8 cellular contexts compared by ENCODE assay signal in the genomic region with DNA sequence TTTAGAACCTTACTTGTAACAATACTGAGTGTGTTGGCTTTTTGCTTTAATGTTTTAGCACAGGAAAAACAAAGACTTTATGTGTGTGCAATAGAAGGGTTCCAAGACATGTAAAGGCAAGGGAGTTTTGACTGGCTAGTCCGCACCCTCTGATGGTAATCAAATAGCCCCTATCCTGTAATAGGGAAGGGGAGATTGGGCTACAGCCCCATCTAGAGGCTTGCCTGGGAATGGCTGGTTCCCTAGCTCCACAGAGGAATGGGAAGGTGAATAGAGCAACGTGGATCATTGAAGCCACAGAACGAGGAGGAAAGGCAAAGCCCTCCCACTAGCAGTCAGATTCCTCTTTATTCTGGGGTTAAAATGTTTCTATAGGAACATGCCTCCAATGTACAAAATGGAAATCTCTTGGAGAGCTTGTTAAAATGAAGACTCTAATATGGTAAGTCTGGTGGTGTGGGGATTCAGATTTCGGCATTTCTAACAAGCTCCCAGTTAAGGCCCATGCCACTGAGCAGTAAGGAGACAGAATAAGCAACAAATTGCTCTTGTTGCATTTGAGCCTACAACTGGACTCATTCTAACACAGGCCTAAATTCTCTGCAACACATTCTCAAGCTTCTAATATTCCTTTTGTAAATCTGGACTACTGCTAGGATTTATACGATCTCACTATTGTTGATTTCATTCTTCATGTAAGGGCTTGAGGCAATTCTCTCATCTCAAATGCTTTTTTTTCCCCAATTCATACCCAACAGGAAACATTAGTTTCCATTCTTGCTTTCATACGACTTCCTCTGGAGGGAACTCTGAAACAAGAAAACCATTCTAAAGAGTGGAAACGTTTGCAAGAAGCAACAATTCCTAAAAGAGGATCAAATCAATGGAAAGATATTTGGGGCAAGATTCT. TPM values are rescaled to one million over a fixed set of nuclear protein-coding genes. Genes with fewer than 3 reads are reported as not detected.
DNase-seq lines count a peak whose midpoint lies in the region; ATAC-seq and TF ChIP-seq lines count a peak whose summit lies in the region.

No MANE protein-coding gene starts in this region.

- H2BK12ac ChIP-seq in trophoblast cell (ENCODE audit: low read length): no peak overlapping the region

- H3K4me3 Mint-ChIP-seq in activated CD8-positive, alpha-beta T cell treated with anti-CD3 and anti-CD28 coated beads, Interleukin-2, amount 10 ng/mL, durations not matched to agents 7 days and 5 days: no peak overlapping the region

- no CpG with 5 or more reads among the region's 7 CpGs for WGBS in trophoblast cell (ENCODE audit: extremely low coverage, insufficient coverage, insufficient read length)

- no peak overlapping the region for H3K4ac ChIP-seq in trophoblast cell (ENCODE audit: low read depth, low read length)

- no peak overlapping the region for H2BK120ac ChIP-seq in trophoblast cell (ENCODE audit: insufficient read depth, low read length, poor library complexity)

- no peak overlapping the region for H2AFZ ChIP-seq in trophoblast cell (ENCODE audit: insufficient read depth, low read length, poor library complexity)

- CTCF ChIA-PET in activated CD8-positive, alpha-beta T cell treated with anti-CD3 and anti-CD28 coated beads, Interleukin-2, amount 10 ng/mL, durations not matched to agents 7 days and 5 days (lab: Charles Lee): interaction anchor here (0.6 to 8.3 kb wide), 37 partner anchors 10 to 431 kb away, joined by 3 to 152 read pairs (median 3); no protein-coding TSS in a partner anchor

- H3K36me3 ChIP-seq in trophoblast cell (ENCODE audit: control insufficient read depth in 1 of 2, insufficient read depth in 2 of 2, low read length in 2 of 2): peaks cover 11 to 16% of the 10 kb centered on the region in 2 experiments

- no peaks in the 10 kb centered on the region for H3K27me3 ChIP-seq in trophoblast cell (ENCODE audit: insufficient read depth, low read length)

- H3K79me1 ChIP-seq in trophoblast cell (ENCODE audit: low read length): peaks cover 1% of the 10 kb centered on the region

- H3K18ac ChIP-seq in trophoblast cell (ENCODE audit: low read length): no peak overlapping the region

- no peak overlapping the region for H2BK5ac ChIP-seq in trophoblast cell (ENCODE audit: low read depth, low read length, poor library complexity)

- H3K27ac Mint-ChIP-seq in activated CD8-positive, alpha-beta T cell treated with anti-CD3 and anti-CD28 coated beads, Interleukin-2, amount 10 ng/mL, durations not matched to agents 7 days and 5 days: peak overlapping the region; percentile 58

- DNase-seq in activated CD4-positive, alpha-beta T cell treated with anti-CD3 and anti-CD28 coated beads for 48 hours: peak; percentile 60
- no peak for DNase-seq in activated CD4-positive, alpha-beta T cell treated with anti-CD3 and anti-CD28 coated beads for 4 hours
- DNase-seq in NCI-H146 treated with DMSO at 0.1 percent for 48 hours (lab: John Stamatoyannopoulos, UW; ENCODE audit: unreplicated experiment): peak; percentile 13
- no peak for DNase-seq in activated CD8-positive, alpha-beta T cell treated with anti-CD3 and anti-CD28 coated beads, Interleukin-2, amount 10 ng/mL, durations not matched to agents 7 days and 5 days
- peak; percentile 62 for DNase-seq in fibroblast of villous mesenchyme (ENCODE audit: low read depth)
- DNase-seq in trophoblast cell: peak; percentile 7 to 45

- H3K4me2 ChIP-seq in trophoblast cell (ENCODE audit: low read length): no peak overlapping the region

- peaks cover 72% of the 10 kb centered on the region for H3K36me3 Mint-ChIP-seq in activated CD8-positive, alpha-beta T cell treated with anti-CD3 and anti-CD28 coated beads, Interleukin-2, amount 10 ng/mL, durations not matched to agents 7 days and 5 days (ENCODE audit: low read depth)

- H3K79me2 ChIP-seq in trophoblast cell (ENCODE audit: control insufficient read depth, insufficient read depth, low read length, poor library complexity): no peaks in the 10 kb centered on the region

- peaks cover 0 to 3% of the 10 kb centered on the region in 2 experiments for H3K4me1 ChIP-seq in trophoblast cell (ENCODE audit: control insufficient read depth in 1 of 2, insufficient read depth in 2 of 2, low read length in 2 of 2)

- H4K8ac ChIP-seq in trophoblast cell (ENCODE audit: low read depth, low read length): no peak overlapping the region

- H4K12ac ChIP-seq in trophoblast cell (ENCODE audit: low read depth, low read length): no peak overlapping the region

- peaks cover 2% of the 10 kb centered on the region for H3K9me3 ChIP-seq in trophoblast cell (ENCODE audit: insufficient read depth, low read depth, low read length)

- POLR2A ChIA-PET in activated CD8-positive, alpha-beta T cell treated with anti-CD3 and anti-CD28 coated beads, Interleukin-2, amount 10 ng/mL, durations not matched to agents 7 days and 5 days (lab: Charles Lee): interaction anchor here (0.6 kb wide), 1 partner anchor 34 kb away, joined by 3 read pairs; no protein-coding TSS in a partner anchor

- no peak overlapping the region for H3K14ac ChIP-seq in trophoblast cell (ENCODE audit: low read length)

- TF ChIP-seq CTCF in fibroblast of villous mesenchyme (IDR thresholded peaks at IDR 0.05; ENCODE audit: insufficient read depth, low read depth, low read length): peak; percentile 97

- H3K9ac ChIP-seq in trophoblast cell (ENCODE audit: low read length): no peak overlapping the region

- H3K4me1 Mint-ChIP-seq in activated CD8-positive, alpha-beta T cell treated with anti-CD3 and anti-CD28 coated beads, Interleukin-2, amount 10 ng/mL, durations not matched to agents 7 days and 5 days (ENCODE audit: low read depth): peaks cover 21% of the 10 kb centered on the region

- no peaks in the 10 kb centered on the region for H3K27me3 Mint-ChIP-seq in activated CD8-positive, alpha-beta T cell treated with anti-CD3 and anti-CD28 coated beads, Interleukin-2, amount 10 ng/mL, durations not matched to agents 7 days and 5 days (ENCODE audit: low read depth)

- H3K4me3 ChIP-seq in fibroblast of villous mesenchyme (ENCODE audit: low read depth, low read length) (no peak overlapping the region), trophoblast cell (ENCODE audit: low read depth, low read length) (no peak overlapping the region)

- no peak overlapping the region for H2AK5ac ChIP-seq in trophoblast cell (ENCODE audit: low read length)

- H3K9me3 Mint-ChIP-seq in activated CD8-positive, alpha-beta T cell treated with anti-CD3 and anti-CD28 coated beads, Interleukin-2, amount 10 ng/mL, durations not matched to agents 7 days and 5 days (ENCODE audit: insufficient read depth): no peaks in the 10 kb centered on the region

- ATAC-seq in activated CD8-positive, alpha-beta T cell treated with anti-CD3 and anti-CD28 coated beads, Interleukin-2, amount 10 ng/mL, durations not matched to agents 7 days and 5 days: peak; percentile 51
- ATAC-seq in GM18868 (IDR thresholded peaks at IDR 0.05; ENCODE audit: unreplicated experiment) (no peak), HG02678 (IDR thresholded peaks at IDR 0.05; ENCODE audit: unreplicated experiment) (no peak)

- no peak overlapping the region for H3K23ac ChIP-seq in trophoblast cell (ENCODE audit: low read length)

- H3K27ac ChIP-seq in trophoblast cell (ENCODE audit: low read depth, low read length): no peak overlapping the region

- H4K91ac ChIP-seq in trophoblast cell (ENCODE audit: low read depth, low read length): no peak overlapping the region

RNA-seq across cellular contexts. Expression of a gene that starts 57.1 kb away (rescaled TPM):
- total RNA-seq in activated CD8-positive, alpha-beta T cell treated with anti-CD3 and anti-CD28 coated beads, Interleukin-2, amount 10 ng/mL, durations not matched to agents 7 days and 5 days: 100 to 1,000 TPM; 104 TPM
- total RNA-seq in fibroblast of villous mesenchyme: 29.8 and 33.2 TPM in 2 replicates
- 9.6 TPM in 2 replicates for polyA plus RNA-seq in trophoblast cell (2013)

Comparison
In these comparisons a context has a peak if more than half of its experiments do, and no peak if none do; other contexts are left out.
1. DNase-seq: peak in activated CD4-positive, alpha-beta T cell treated with anti-CD3 and anti-CD28 coated beads for 48 hours (single experiment), NCI-H146 treated with DMSO at 0.1 percent for 48 hours (single experiment), fibroblast of villous mesenchyme (single experiment) and trophoblast cell (2 of 2); none in activated CD4-positive, alpha-beta T cell treated with anti-CD3 and anti-CD28 coated beads for 4 hours (0 of 2) and activated CD8-positive, alpha-beta T cell treated with anti-CD3 and anti-CD28 coated beads, Interleukin-2, amount 10 ng/mL, durations not matched to agents 7 days and 5 days (single experiment).